In the genomic region with DNA sequence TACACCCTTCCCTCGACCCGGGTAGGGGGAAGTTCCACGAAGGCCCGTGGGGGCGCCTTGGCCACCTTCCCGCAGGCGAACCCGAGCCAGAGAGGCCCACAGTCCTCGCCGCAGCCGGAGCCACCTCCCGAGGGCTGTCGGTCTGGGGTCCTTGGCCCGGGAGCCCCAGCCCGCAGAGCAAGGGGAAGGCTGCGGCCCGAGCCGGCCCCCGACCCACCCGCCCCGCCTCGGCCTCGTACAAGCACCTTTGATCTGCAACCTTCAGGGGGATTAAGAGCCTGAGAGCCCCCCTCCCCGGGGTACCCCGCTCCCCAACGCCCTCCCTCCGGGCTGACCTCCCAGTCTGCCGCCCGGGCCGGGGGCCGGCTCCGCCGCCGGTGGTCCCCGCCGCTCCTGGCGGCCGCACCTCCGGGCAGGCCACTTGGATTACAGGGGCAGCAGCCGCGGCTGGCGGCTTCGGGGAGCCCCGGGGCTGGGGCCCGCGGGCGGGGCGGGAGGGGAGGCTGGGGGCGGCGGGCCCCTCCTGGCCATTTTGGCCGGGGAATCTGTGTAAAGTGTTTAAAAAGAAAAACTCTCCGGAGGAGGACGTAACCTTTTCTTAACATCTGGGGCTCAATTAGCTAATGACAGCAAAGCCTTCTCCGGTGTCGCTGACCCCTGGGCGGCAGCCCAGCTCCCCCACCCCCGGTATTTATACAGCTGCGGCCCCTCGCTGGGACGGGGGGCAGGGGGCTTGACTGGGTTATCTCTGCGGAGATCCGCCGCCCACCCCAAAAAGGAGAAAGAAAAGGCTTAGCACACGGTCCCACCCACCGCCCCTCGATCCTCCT, we compare ENCODE assay signal across 1 cellular context.
TF ChIP-seq lines count a peak whose summit lies in the region.

No MANE protein-coding gene starts in this region.

TF ChIP-seq in GM12878, 131 proteins besides CTCF, POLR2A, EP300 and RAD21 (continued from another document):
- TF ChIP-seq, protein P1, sequence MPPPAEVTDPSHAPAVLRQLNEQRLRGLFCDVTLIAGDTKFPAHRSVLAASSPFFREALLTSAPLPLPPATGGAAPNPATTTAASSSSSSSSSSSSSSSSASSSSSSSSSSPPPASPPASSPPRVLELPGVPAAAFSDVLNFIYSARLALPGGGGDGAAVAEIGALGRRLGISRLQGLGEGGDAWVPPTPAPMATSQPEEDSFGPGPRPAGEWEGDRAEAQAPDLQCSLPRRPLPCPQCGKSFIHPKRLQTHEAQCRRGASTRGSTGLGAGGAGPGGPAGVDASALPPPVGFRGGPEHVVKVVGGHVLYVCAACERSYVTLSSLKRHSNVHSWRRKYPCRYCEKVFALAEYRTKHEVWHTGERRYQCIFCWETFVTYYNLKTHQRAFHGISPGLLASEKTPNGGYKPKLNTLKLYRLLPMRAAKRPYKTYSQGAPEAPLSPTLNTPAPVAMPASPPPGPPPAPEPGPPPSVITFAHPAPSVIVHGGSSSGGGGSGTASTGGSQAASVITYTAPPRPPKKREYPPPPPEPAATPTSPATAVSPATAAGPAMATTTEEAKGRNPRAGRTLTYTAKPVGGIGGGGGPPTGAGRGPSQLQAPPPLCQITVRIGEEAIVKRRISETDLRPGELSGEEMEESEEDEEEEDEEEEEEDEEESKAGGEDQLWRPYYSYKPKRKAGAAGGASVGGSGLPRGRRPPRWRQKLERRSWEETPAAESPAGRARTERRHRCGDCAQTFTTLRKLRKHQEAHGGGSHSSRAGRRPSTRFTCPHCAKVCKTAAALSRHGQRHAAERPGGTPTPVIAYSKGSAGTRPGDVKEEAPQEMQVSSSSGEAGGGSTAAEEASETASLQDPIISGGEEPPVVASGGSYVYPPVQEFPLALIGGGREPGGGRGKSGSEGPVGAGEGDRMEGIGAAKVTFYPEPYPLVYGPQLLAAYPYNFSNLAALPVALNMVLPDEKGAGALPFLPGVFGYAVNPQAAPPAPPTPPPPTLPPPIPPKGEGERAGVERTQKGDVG (CRISPR knock-in tag; IDR thresholded peaks at IDR 0.05), result no peak
TF ChIP-seq in GM12878: peak in this region for 1.
